In the genomic region with DNA sequence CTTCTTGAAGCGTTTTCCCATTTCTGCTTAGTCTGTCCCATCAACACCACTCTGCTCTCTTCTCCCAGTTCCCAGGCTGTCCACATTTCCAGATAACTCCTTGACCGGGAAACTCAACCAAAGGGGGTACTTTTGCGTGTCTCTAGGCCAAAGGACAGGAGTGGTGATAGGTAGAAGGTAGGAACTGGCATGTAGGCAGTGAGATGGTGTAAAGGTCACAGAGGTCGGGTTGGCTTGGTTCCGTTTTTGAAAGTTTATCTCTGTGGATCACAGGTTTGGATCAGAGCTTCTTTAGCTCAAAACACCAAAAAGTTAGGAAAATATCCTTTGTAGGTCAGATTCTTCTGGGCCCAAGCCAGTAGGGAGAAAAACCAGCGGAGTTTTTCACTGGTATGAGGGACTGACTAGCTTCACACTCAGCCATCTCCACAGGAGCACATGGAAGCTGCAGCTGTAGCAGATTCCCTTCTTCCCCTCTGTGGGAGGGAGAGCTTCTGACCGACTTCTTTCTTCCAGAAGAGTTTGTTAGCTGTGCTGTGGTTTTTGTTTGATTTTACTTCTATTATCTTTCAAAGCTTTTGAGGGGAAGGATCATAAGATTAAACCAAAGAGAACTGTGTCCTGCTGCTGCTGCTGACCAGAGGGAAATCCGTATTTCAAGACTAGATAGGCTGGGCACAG, we compare ENCODE assay signal across 29 cellular contexts.
DNase-seq lines count a peak whose midpoint lies in the region; ATAC-seq and TF ChIP-seq lines count a peak whose summit lies in the region.
"Had no signal": no experiment of that assay in that cellular context is flagged by ENCODE, and none has a peak within 500 bp of the region (broad histone marks: within the 10 kb centered on the region; RNA-seq: fewer than 3 reads in every experiment).

No MANE protein-coding gene starts in this region.

- H2AFZ ChIP-seq in neuronal stem cell (ENCODE audit: low read length) = no peak overlapping the region

- H3K18ac ChIP-seq in neuronal stem cell (ENCODE audit: low read length) = no peak overlapping the region

- no peak overlapping the region for H2BK5ac ChIP-seq in neuronal stem cell (ENCODE audit: low read length)

- WGBS in right lobe of liver (ENCODE audit: insufficient coverage, low coverage, low lambda C conversion rate, missing lambda C conversion rate) = 41% methylated on average over 7 of the region's 8 CpGs
- whole genome bisulfite sequencing in stomach, 5 donors = 69 to 80% (median 74%) methylated on average over 8 of the region's 8 CpGs
- no CpG with 5 or more reads among the region's 8 CpGs for WGBS in neuronal stem cell (ENCODE audit: extremely low coverage in 2 of 2, insufficient read length in 2 of 2, insufficient replicate concordance in 1 of 2), 2 donors

- H4K91ac ChIP-seq in neuronal stem cell (ENCODE audit: low read depth, low read length, poor library complexity) = no peak overlapping the region

- no peak overlapping the region for H3K4ac ChIP-seq in neuronal stem cell (ENCODE audit: low read length)

- H3K4me3 ChIP-seq in ascending aorta (no peak overlapping the region), choroid plexus epithelial cell (ENCODE audit: low read depth, low read length) (no peak overlapping the region), right lobe of liver (no peak overlapping the region), stomach (no peak overlapping the region), upper lobe of right lung (no peak overlapping the region), foreskin fibroblast (ENCODE audit: low read depth in 1 of 2, low read length in 2 of 2) (no peak overlapping the region), neuronal stem cell (ENCODE audit: low read length in 2 of 2) (no peak overlapping the region)
- H3K4me3 ChIP-seq: BLaER1 treated with 17β-estradiol and CSF1 and Interleukin-3, amounts not matched to agents 10 nM and 100 nM; body of pancreas; lower lobe of right lung; thyroid gland had no signal

- peaks cover 72 to 85% of the 10 kb centered on the region in 2 donors for H3K36me3 ChIP-seq in ascending aorta
- H3K36me3 ChIP-seq in right lobe of liver = peaks cover 0 to 58% (median 36%) of the 10 kb centered on the region in 4 donors
- H3K36me3 ChIP-seq in stomach = peaks cover 23 to 95% (median 90%) of the 10 kb centered on the region in 4 donors
- peaks cover 59% of the 10 kb centered on the region for H3K36me3 ChIP-seq in upper lobe of right lung
- peaks cover 11 to 71% of the 10 kb centered on the region in 2 donors for H3K36me3 ChIP-seq in neuronal stem cell (replicated peaks in 1 of 2; ENCODE audit: control insufficient read depth in 2 of 2, insufficient read depth in 2 of 2, low read length in 2 of 2)

- no peaks in the 10 kb centered on the region for H3K9me3 ChIP-seq in ascending aorta
- H3K9me3 ChIP-seq in right lobe of liver = no peaks in the 10 kb centered on the region
- no peaks in the 10 kb centered on the region for H3K9me3 ChIP-seq in stomach
- no peaks in the 10 kb centered on the region for H3K9me3 ChIP-seq in upper lobe of right lung
- H3K9me3 ChIP-seq in neuronal stem cell (replicated peaks in 1 of 2; ENCODE audit: control insufficient read depth in 2 of 2, insufficient read depth in 1 of 2, low read depth in 1 of 2, low read length in 2 of 2) = no peaks in the 10 kb centered on the region
- H3K9me3 ChIP-seq: BLaER1 treated with 17β-estradiol and CSF1 and Interleukin-3, amounts not matched to agents 10 nM and 100 nM; body of pancreas; lower lobe of right lung; thyroid gland had no signal

- H3K27me3 ChIP-seq in ascending aorta (no peaks in the 10 kb centered on the region), right lobe of liver (no peaks in the 10 kb centered on the region), stomach (no peaks in the 10 kb centered on the region), upper lobe of right lung (no peaks in the 10 kb centered on the region), neuronal stem cell (ENCODE audit: control insufficient read depth in 3 of 3, insufficient read depth in 3 of 3, low read depth in 1 of 3, low read length in 3 of 3) (no peaks in the 10 kb centered on the region)
- H3K27me3 ChIP-seq: BLaER1 treated with 17β-estradiol and CSF1 and Interleukin-3, amounts not matched to agents 10 nM and 100 nM; body of pancreas; thyroid gland had no signal

- H3K79me1 ChIP-seq in neuronal stem cell (ENCODE audit: low read depth, low read length) = no peaks in the 10 kb centered on the region

- no peak overlapping the region for H3K23ac ChIP-seq in neuronal stem cell (ENCODE audit: low read depth, low read length, poor library complexity)

- H4K8ac ChIP-seq in neuronal stem cell (ENCODE audit: low read depth, low read length) = no peak overlapping the region

- no peak overlapping the region for H2AK5ac ChIP-seq in neuronal stem cell (ENCODE audit: low read depth, low read length)

- H3K27ac ChIP-seq in ascending aorta (peak overlapping the region; percentile 92 to 95), right lobe of liver (peak overlapping the region in 2 of 3 donors; percentile 1 to 93), stomach (peak overlapping the region in 4 of 5 donors; percentile 25 to 81 (median 31)), upper lobe of right lung (no peak overlapping the region), neuronal stem cell (replicated peaks; ENCODE audit: low read length) (no peak overlapping the region)
- H3K27ac ChIP-seq: epithelial cell of prostate, lower lobe of right lung had no signal

- no peak overlapping the region for H3K4me2 ChIP-seq in neuronal stem cell (ENCODE audit: insufficient read depth, low read length, poor library complexity, severe bottlenecking)
- H3K4me2 ChIP-seq: BLaER1 treated with 17β-estradiol and CSF1 and Interleukin-3, amounts not matched to agents 10 nM and 100 nM had no signal

- no peak overlapping the region for H2BK15ac ChIP-seq in neuronal stem cell (ENCODE audit: low read length)

- H3K4me1 ChIP-seq in ascending aorta (peaks cover 24 to 57% of the 10 kb centered on the region in 2 donors), right lobe of liver (peaks cover 0 to 57% (median 26%) of the 10 kb centered on the region in 4 donors), stomach (peaks cover 6 to 62% (median 31%) of the 10 kb centered on the region in 4 donors), upper lobe of right lung (peaks cover 11% of the 10 kb centered on the region), neuronal stem cell (ENCODE audit: control insufficient read depth in 2 of 2, insufficient read depth in 1 of 2, low read depth in 1 of 2, low read length in 2 of 2) (no peaks in the 10 kb centered on the region)

- H3K14ac ChIP-seq in neuronal stem cell (ENCODE audit: low read length) = no peak overlapping the region

- TF ChIP-seq CTCF in ascending aorta (IDR thresholded peaks at IDR 0.05) = no peak
- no peak for TF ChIP-seq CTCF in choroid plexus epithelial cell (conservative IDR thresholded peaks at IDR 0.05; ENCODE audit: low read depth, low read length)
- no peak for TF ChIP-seq CTCF in right lobe of liver (IDR thresholded peaks at IDR 0.05)
- no peak for TF ChIP-seq CTCF in stomach (IDR thresholded peaks at IDR 0.05)
- no peak for TF ChIP-seq CTCF in upper lobe of right lung (IDR thresholded peaks at IDR 0.05)
- no peak for TF ChIP-seq CTCF in foreskin fibroblast (IDR thresholded peaks at IDR 0.05; ENCODE audit: low read depth, low read length)

- DNase-seq in ascending aorta (ENCODE audit: low spot score in 2 of 2) (peak in 1 of 2 donors; percentile 44), choroid plexus epithelial cell (ENCODE audit: low read depth) (peak; percentile 83), right lobe of liver (peak in 1 of 3 donors; percentile 65), stomach (no peak), upper lobe of right lung (no peak), foreskin fibroblast (no peak), neuronal stem cell (ENCODE audit: low spot score) (no peak)
- DNase-seq: activated CD4-positive, CD25-positive, alpha-beta regulatory T cell; activated CD8-positive, alpha-beta memory T cell treated with anti-CD3 and anti-CD28 coated beads, Interleukin-2, amount 10 ng/mL, durations not matched to agents 7 days and 5 days; activated gamma-delta T cell treated with Interleukin-2 at 50 U/mL for 16 hours; activated naive CD8-positive, alpha-beta T cell treated with anti-CD3 and anti-CD28 coated beads, Interleukin-2, amount 50 U/mL, for 24 hours; activated T-cell treated with anti-CD3 and anti-CD28 coated beads, Interleukin-2, amount 50 U/mL, for 4 hours; body of pancreas; DMS153; effector CD8-positive, alpha-beta T cell; lower lobe of right lung; midbrain; naive thymus-derived CD4-positive, alpha-beta T cell; NCI-H1417 treated with DMSO at 0.1 percent for 48 hours; NCI-H2029 treated with DMSO at 0.1 percent for 48 hours; NCI-H526; nucleus accumbens; small intestine; stimulated activated CD4-positive, alpha-beta T cell treated with anti-CD3 and anti-CD28 coated beads, Interleukin-1b, Interleukin-23, amount 100 ng/mL, for 48 hours; thyroid gland had no signal

- ATAC-seq in right lobe of liver = peak; percentile 17 to 59 (median 38)
- no peak for ATAC-seq in upper lobe of right lung
- ATAC-seq: activated CD8-positive, alpha-beta memory T cell treated with anti-CD3 and anti-CD28 coated beads, Interleukin-2, amount 10 ng/mL, durations not matched to agents 7 days and 5 days; activated naive CD8-positive, alpha-beta T cell treated with anti-CD3 and anti-CD28 coated beads, Interleukin-2, amount 50 U/mL, for 24 hours; activated T-cell treated with anti-CD3 and anti-CD28 coated beads, Interleukin-2, amount 50 U/mL, for 4 hours; body of pancreas; HCT116; lower lobe of right lung; naive thymus-derived CD4-positive, alpha-beta T cell; SK-N-SH treated with all-trans-retinoic acid at 6 μM for 48 hours had no signal

- TF ChIP-seq EP300 in stomach (IDR thresholded peaks at IDR 0.05) = no peak

- intact Hi-C loops in ascending aorta (cut with DNase I) = no loop called here
- intact Hi-C loops in right lobe of liver (cut with DNase I) = no loop called here
- intact Hi-C loops in stomach (cut with DNase I; ENCODE audit: low total_unique reads) = no loop called here
- intact Hi-C loops in upper lobe of right lung (cut with DNase I) = no loop called here

- no peak overlapping the region for H2BK120ac ChIP-seq in neuronal stem cell (ENCODE audit: low read depth, low read length)

- no peak overlapping the region for H2BK12ac ChIP-seq in neuronal stem cell (ENCODE audit: low read length)

- H3K9ac ChIP-seq in neuronal stem cell (ENCODE audit: low read depth, low read length, poor library complexity) = no peak overlapping the region
- H3K9ac ChIP-seq: BLaER1 treated with 17β-estradiol and CSF1 and Interleukin-3, amounts not matched to agents 10 nM and 100 nM had no signal

- no peak for TF ChIP-seq POLR2A in right lobe of liver (IDR thresholded peaks at IDR 0.05)
- no peak for TF ChIP-seq POLR2A in stomach (IDR thresholded peaks at IDR 0.05)

Comparison
In these comparisons a context has a peak if more than half of its experiments do, and no peak if none do; other contexts are left out.
1. H3K27ac ChIP-seq: peak in ascending aorta (2 of 2), right lobe of liver (2 of 3) and stomach (4 of 5); none in upper lobe of right lung (single experiment) and neuronal stem cell (single experiment).